14 cellular contexts compared by ENCODE assay signal in the genomic region with DNA sequence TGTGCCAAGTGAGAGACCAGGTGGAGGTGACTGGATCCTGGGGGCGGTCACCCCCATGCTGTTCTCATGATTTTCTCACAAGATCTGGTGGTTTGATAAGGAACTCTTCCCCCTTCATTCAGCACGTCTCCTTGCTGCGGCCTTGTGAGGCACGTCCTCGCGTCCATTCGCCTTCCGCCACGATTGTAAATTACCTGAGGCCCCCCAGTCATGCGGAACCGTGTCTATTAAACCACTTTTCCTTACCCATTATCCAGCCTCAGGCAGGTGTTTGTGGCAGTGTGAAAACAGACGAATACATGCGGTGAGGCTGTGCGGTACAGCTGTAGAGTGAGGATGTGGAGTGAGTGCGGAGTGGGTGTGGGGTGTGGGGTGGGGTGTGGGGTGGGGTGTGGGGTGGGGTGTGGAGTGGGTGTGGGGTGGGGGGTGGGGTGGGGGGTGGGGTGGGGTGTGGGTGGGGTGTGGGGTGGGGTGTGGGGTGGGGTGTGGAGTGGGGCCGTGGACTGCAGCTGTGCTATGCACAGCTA. TPM values are rescaled to one million over a fixed set of nuclear protein-coding genes. Genes with fewer than 3 reads are reported as not detected.
"Had no signal": no experiment of that assay in that cellular context is flagged by ENCODE, and none has a peak within 500 bp of the region (broad histone marks: within the 10 kb centered on the region; RNA-seq: fewer than 3 reads in every experiment).

No MANE protein-coding gene starts in this region.

- ATAC-seq: activated CD8-positive, alpha-beta T cell treated with anti-CD3 and anti-CD28 coated beads, Interleukin-2, amount 10 ng/mL, durations not matched to agents 7 days and 5 days; gastroesophageal sphincter; heart right ventricle; left cardiac atrium had no signal

- H3K27ac Mint-ChIP-seq: activated CD4-positive, alpha-beta T cell treated with anti-CD3 and anti-CD28 coated beads, Interleukin-2, amount 10 ng/mL, durations not matched to agents 24 days and 14 days; activated CD8-positive, alpha-beta T cell treated with anti-CD3 and anti-CD28 coated beads, Interleukin-2, amount 10 ng/mL, durations not matched to agents 7 days and 5 days; activated T-helper 1 cell treated with anti-CD3 and anti-CD28 coated beads, Interleukin-12 subunit alpha, Interleukin-12 subunit beta, Interleukin-2, Interleukin-4 antibody, amounts not matched to agents 30 ng/mL and 10 ng/mL and 1 ng/mL, durations not matched to agents 14 hours and 24 hours and 36 hours; endodermal cell had no signal

- H3K9me3 ChIP-seq: gastroesophageal sphincter, heart right ventricle, ovary, sigmoid colon had no signal

- H3K4me3 ChIP-seq: gastroesophageal sphincter, heart right ventricle, ovary, sigmoid colon, spleen had no signal

- H3K4me3 Mint-ChIP-seq: activated CD4-positive, alpha-beta T cell treated with anti-CD3 and anti-CD28 coated beads, Interleukin-2, amount 10 ng/mL, durations not matched to agents 24 days and 14 days; activated CD8-positive, alpha-beta T cell treated with anti-CD3 and anti-CD28 coated beads, Interleukin-2, amount 10 ng/mL, durations not matched to agents 7 days and 5 days; activated T-helper 1 cell treated with anti-CD3 and anti-CD28 coated beads, Interleukin-12 subunit alpha, Interleukin-12 subunit beta, Interleukin-2, Interleukin-4 antibody, amounts not matched to agents 30 ng/mL and 10 ng/mL and 1 ng/mL, durations not matched to agents 14 hours and 24 hours and 36 hours; endodermal cell; neural crest cell had no signal

- DNase-seq: activated CD4-positive, alpha-beta T cell treated with anti-CD3 and anti-CD28 coated beads, Interleukin-2, amount 10 ng/mL, durations not matched to agents 24 days and 14 days; activated CD4-positive, CD25-positive, alpha-beta regulatory T cell; activated CD8-positive, alpha-beta T cell treated with anti-CD3 and anti-CD28 coated beads, Interleukin-2, amount 10 ng/mL, durations not matched to agents 7 days and 5 days; endodermal cell; left cardiac atrium; midbrain; ovary; sigmoid colon; spleen had no signal

- H3K9me3 Mint-ChIP-seq: activated CD4-positive, alpha-beta T cell treated with anti-CD3 and anti-CD28 coated beads, Interleukin-2, amount 10 ng/mL, durations not matched to agents 24 days and 14 days; activated T-helper 1 cell treated with anti-CD3 and anti-CD28 coated beads, Interleukin-12 subunit alpha, Interleukin-12 subunit beta, Interleukin-2, Interleukin-4 antibody, amounts not matched to agents 30 ng/mL and 10 ng/mL and 1 ng/mL, durations not matched to agents 14 hours and 24 hours and 36 hours; endodermal cell; neural crest cell had no signal

- H3K4me1 Mint-ChIP-seq: activated CD4-positive, alpha-beta T cell treated with anti-CD3 and anti-CD28 coated beads, Interleukin-2, amount 10 ng/mL, durations not matched to agents 24 days and 14 days had no signal

- H3K27ac ChIP-seq: gastroesophageal sphincter, heart right ventricle, ovary had no signal

- H3K27me3 ChIP-seq: ovary, sigmoid colon had no signal

- H3K36me3 ChIP-seq: gastroesophageal sphincter, heart right ventricle, ovary, sigmoid colon, spleen had no signal

- H3K4me1 ChIP-seq: gastroesophageal sphincter, heart right ventricle, sigmoid colon had no signal

RNA-seq across cellular contexts. Expression of a gene that starts 12.1 kb away (rescaled TPM):
- total RNA-seq: activated CD4-positive, alpha-beta T cell treated with anti-CD3 and anti-CD28 coated beads, Interleukin-2, amount 10 ng/mL, durations not matched to agents 24 days and 14 days; activated T-helper 1 cell treated with anti-CD3 and anti-CD28 coated beads, Interleukin-12 subunit alpha, Interleukin-12 subunit beta, Interleukin-2, Interleukin-4 antibody, amounts not matched to agents 30 ng/mL and 10 ng/mL and 1 ng/mL, durations not matched to agents 14 hours and 24 hours and 36 hours; left cardiac atrium; neural crest cell; ureter had no signal
- polyA plus RNA-seq: heart right ventricle had no signal
